In genomic region chr10:104209575-104210198, GRCh38 we compare ENCODE assay signal across 1 cellular context.
TF ChIP-seq lines count a peak whose summit lies in the region.

No MANE protein-coding gene starts in this region.

TF ChIP-seq in HEK293, 187 proteins besides CTCF, POLR2A, EP300 and RAD21 (continued from another document):
- TF ChIP-seq, protein P1, sequence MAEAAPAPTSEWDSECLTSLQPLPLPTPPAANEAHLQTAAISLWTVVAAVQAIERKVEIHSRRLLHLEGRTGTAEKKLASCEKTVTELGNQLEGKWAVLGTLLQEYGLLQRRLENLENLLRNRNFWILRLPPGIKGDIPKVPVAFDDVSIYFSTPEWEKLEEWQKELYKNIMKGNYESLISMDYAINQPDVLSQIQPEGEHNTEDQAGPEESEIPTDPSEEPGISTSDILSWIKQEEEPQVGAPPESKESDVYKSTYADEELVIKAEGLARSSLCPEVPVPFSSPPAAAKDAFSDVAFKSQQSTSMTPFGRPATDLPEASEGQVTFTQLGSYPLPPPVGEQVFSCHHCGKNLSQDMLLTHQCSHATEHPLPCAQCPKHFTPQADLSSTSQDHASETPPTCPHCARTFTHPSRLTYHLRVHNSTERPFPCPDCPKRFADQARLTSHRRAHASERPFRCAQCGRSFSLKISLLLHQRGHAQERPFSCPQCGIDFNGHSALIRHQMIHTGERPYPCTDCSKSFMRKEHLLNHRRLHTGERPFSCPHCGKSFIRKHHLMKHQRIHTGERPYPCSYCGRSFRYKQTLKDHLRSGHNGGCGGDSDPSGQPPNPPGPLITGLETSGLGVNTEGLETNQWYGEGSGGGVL (tag by site-specific recombination; IDR thresholded peaks at IDR 0.05), result no peak
- TF ChIP-seq ZNF830 (tag by site-specific recombination; IDR thresholded peaks at IDR 0.05; ENCODE audit: low read depth) (no peak), GLI4 (tag by site-specific recombination; IDR thresholded peaks at IDR 0.05) (no peak), BCL6B (tag by site-specific recombination; IDR thresholded peaks at IDR 0.05) (no peak)
TF ChIP-seq in HEK293: peak in this region for 3.
